ENCODE assay signal across 21 cellular contexts in the genomic region with DNA sequence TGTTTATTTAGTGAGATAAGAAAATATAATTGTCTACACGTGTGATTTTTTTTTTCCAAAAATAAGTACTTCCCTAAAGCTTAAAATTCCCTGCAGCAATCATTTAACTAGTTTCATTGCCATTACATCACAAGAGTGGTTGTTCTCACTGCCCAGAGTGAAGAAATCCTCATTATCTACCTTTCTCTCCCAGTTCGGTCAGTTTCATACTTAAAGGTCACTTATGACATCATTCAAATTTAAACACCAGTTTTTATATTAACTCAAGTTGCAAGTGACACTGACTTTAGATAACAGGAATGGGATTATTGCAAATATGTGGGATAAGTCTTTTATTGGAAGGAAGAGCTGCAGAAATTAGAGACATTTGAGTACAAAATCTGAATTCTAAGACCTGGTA.
DNase-seq lines count a peak whose midpoint lies in the region; ATAC-seq and TF ChIP-seq lines count a peak whose summit lies in the region.
"Had no signal": no experiment of that assay in that cellular context is flagged by ENCODE, and none has a peak within 500 bp of the region (broad histone marks: within the 10 kb centered on the region; RNA-seq: fewer than 3 reads in every experiment).

No MANE protein-coding gene starts in this region.

- H3K27me3 ChIP-seq in GM23338 (ENCODE audit: insufficient read depth) = no peaks in the 10 kb centered on the region
- H3K27me3 ChIP-seq in PC-3 (ENCODE audit: low read length) = no peaks in the 10 kb centered on the region
- H3K27me3 ChIP-seq in trophoblast cell (ENCODE audit: insufficient read depth, low read length) = no peaks in the 10 kb centered on the region
- H3K27me3 ChIP-seq: Peyer's patch, SJCRH30 had no signal

- H3K79me1 ChIP-seq in trophoblast cell (ENCODE audit: low read length) = no peaks in the 10 kb centered on the region

- H3K9me2 ChIP-seq in GM23338 (ENCODE audit: insufficient read depth) (no peaks in the 10 kb centered on the region), PC-3 (replicated peaks; ENCODE audit: low read length) (0 out of 2 replicates have a peak, but pooled peaks cover 4% of the 10 kb centered on the region)

- DNase-seq in GM23338 (ENCODE audit: low spot score) (no peak), PC-3 (no peak), fibroblast of villous mesenchyme (ENCODE audit: low read depth) (peak; percentile 14), trophoblast cell (peak in 1 of 2 donors; percentile 5), NCI-H187 (lab: John Stamatoyannopoulos, UW) (no peak), putamen (ENCODE audit: low spot score) (no peak), Right ventricle myocardium inferior (ENCODE audit: missing footprints) (no peak)
- DNase-seq: CD8-positive, alpha-beta memory T cell; EL; GF-D8; GM23248; Kasumi-1; NCI-H187 treated with DMSO at 0.1 percent for 48 hours; NCI-H2107; NCI-H510A treated with DMSO at 0.1 percent for 48 hours; NCI-H748 treated with DMSO at 0.1 percent for 48 hours; NK-92 treated with Interleukin-12 subunit alpha and Interleukin-12 subunit beta, amount 100 ng/mL, for 24 hours; Peyer's patch; SJCRH30 had no signal

- no peaks in the 10 kb centered on the region for H4K20me1 ChIP-seq in GM23338 (replicated peaks; ENCODE audit: insufficient read depth)
- no peaks in the 10 kb centered on the region for H4K20me1 ChIP-seq in PC-3 (ENCODE audit: low read length)

- H3K36me3 ChIP-seq in GM23338 (ENCODE audit: insufficient read depth) (no peaks in the 10 kb centered on the region), PC-3 (ENCODE audit: low read depth, low read length) (no peaks in the 10 kb centered on the region), trophoblast cell (ENCODE audit: control insufficient read depth in 1 of 2, insufficient read depth in 2 of 2, low read length in 2 of 2) (no peaks in the 10 kb centered on the region)
- H3K36me3 ChIP-seq: HAP-1, Peyer's patch, SJCRH30 had no signal

- no peak overlapping the region for H4K12ac ChIP-seq in trophoblast cell (ENCODE audit: low read depth, low read length)

- H3K27me3 Mint-ChIP-seq in GM23338 (ENCODE audit: insufficient read depth, low read depth, poor library complexity) = no peaks in the 10 kb centered on the region
- H3K27me3 Mint-ChIP-seq: CD8-positive, alpha-beta memory T cell had no signal

- H3K27ac ChIP-seq in GM23338 (ENCODE audit: low read depth) = no peak overlapping the region
- H3K27ac ChIP-seq in PC-3 (ENCODE audit: low read length) = peak overlapping the region; percentile 95
- peak overlapping the region; percentile 38 for H3K27ac ChIP-seq in trophoblast cell (ENCODE audit: low read depth, low read length)
- H3K27ac ChIP-seq: C4-2B, GM23248, Peyer's patch, SJCRH30 had no signal

- H3K79me2 ChIP-seq in GM23338 (replicated peaks; ENCODE audit: insufficient read depth) (no peaks in the 10 kb centered on the region), PC-3 (ENCODE audit: low read length) (no peaks in the 10 kb centered on the region), trophoblast cell (ENCODE audit: control insufficient read depth, insufficient read depth, low read length, poor library complexity) (no peaks in the 10 kb centered on the region)

- H3K23ac ChIP-seq in trophoblast cell (ENCODE audit: low read length) = no peak overlapping the region

- no peak overlapping the region for H3K4me2 ChIP-seq in GM23338
- H3K4me2 ChIP-seq in PC-3 (ENCODE audit: low read length) = no peak overlapping the region
- H3K4me2 ChIP-seq in trophoblast cell (ENCODE audit: low read length) = no peak overlapping the region

- WGBS in trophoblast cell (ENCODE audit: extremely low coverage, insufficient coverage, insufficient read length) = no CpG with 5 or more reads among the region's 2 CpGs

- peaks cover 10% of the 10 kb centered on the region for H3K4me1 Mint-ChIP-seq in GM23338
- H3K4me1 Mint-ChIP-seq: CD8-positive, alpha-beta memory T cell had no signal

- ATAC-seq in GM23338 = no peak
- ATAC-seq in PC-3 = no peak
- ATAC-seq in Right ventricle myocardium inferior = no peak

- H3F3A ChIP-seq in GM23338 (replicated peaks; ENCODE audit: low read depth) (no peaks in the 10 kb centered on the region), PC-3 (ENCODE audit: low read length, unreplicated experiment) (peaks cover 10% of the 10 kb centered on the region)

- H3K9me3 ChIP-seq in PC-3 (ENCODE audit: low read length) = no peaks in the 10 kb centered on the region
- no peaks in the 10 kb centered on the region for H3K9me3 ChIP-seq in trophoblast cell (ENCODE audit: insufficient read depth, low read depth, low read length)
- H3K9me3 ChIP-seq: HAP-1, Peyer's patch, SJCRH30 had no signal

- no peaks in the 10 kb centered on the region for H3K36me3 Mint-ChIP-seq in GM23338 (ENCODE audit: low read depth)
- H3K36me3 Mint-ChIP-seq: CD8-positive, alpha-beta memory T cell had no signal

- no peak overlapping the region for H3K4ac ChIP-seq in trophoblast cell (ENCODE audit: low read depth, low read length)

- H3K18ac ChIP-seq in trophoblast cell (ENCODE audit: low read length) = no peak overlapping the region

- POLR2A ChIA-PET in PC-3 (lab: Charles Lee; ENCODE audit: unreplicated experiment) = no interaction called here

- TF ChIP-seq CTCF in GM23338 (conservative IDR thresholded peaks at IDR 0.05; ENCODE audit: low read depth in 2 of 2) (no peak), PC-3 (conservative IDR thresholded peaks at IDR 0.05; ENCODE audit: low read depth, low read length) (no peak), fibroblast of villous mesenchyme (IDR thresholded peaks at IDR 0.05; ENCODE audit: insufficient read depth, low read depth, low read length) (no peak)

- H3K4me3 Mint-ChIP-seq in GM23338 = no peak overlapping the region
- H3K4me3 Mint-ChIP-seq: CD8-positive, alpha-beta memory T cell had no signal

- H2BK12ac ChIP-seq in trophoblast cell (ENCODE audit: low read length) = no peak overlapping the region

- H3K4me3 ChIP-seq in GM23338 (no peak overlapping the region), PC-3 (ENCODE audit: low read length) (no peak overlapping the region), fibroblast of villous mesenchyme (ENCODE audit: low read depth, low read length) (no peak overlapping the region), trophoblast cell (ENCODE audit: low read depth, low read length) (no peak overlapping the region)
- H3K4me3 ChIP-seq: GM23248, HAP-1, Peyer's patch, SJCRH30 had no signal

- peak overlapping the region; percentile 19 for H2AFZ ChIP-seq in GM23338
- no peak overlapping the region for H2AFZ ChIP-seq in PC-3 (ENCODE audit: low read length)
- H2AFZ ChIP-seq in trophoblast cell (ENCODE audit: insufficient read depth, low read length, poor library complexity) = no peak overlapping the region
- H2AFZ ChIP-seq: GM23248 had no signal

- intact Hi-C loops in PC-3 (cut with micrococcal nuclease) (loop anchor here (2.0 to 5.0 kb wide), 2 partner anchors 27 to 48 kb away; no protein-coding TSS in a partner anchor), Right ventricle myocardium inferior (cut with DNase I) (no loop called here)

- H3K4me1 ChIP-seq in GM23338 (ENCODE audit: insufficient read depth) (no peaks in the 10 kb centered on the region), PC-3 (ENCODE audit: insufficient read depth, low read length) (peaks cover 35% of the 10 kb centered on the region), trophoblast cell (ENCODE audit: control insufficient read depth in 1 of 2, insufficient read depth in 2 of 2, low read length in 2 of 2) (peaks cover 2% of the 10 kb centered on the region in 2 experiments)
- H3K4me1 ChIP-seq: HAP-1, Peyer's patch, SJCRH30 had no signal

- CTCF ChIA-PET in PC-3 (lab: Charles Lee) = no interaction called here

- H2BK5ac ChIP-seq in trophoblast cell (ENCODE audit: low read depth, low read length, poor library complexity) = no peak overlapping the region

- H2BK120ac ChIP-seq in trophoblast cell (ENCODE audit: insufficient read depth, low read length, poor library complexity) = no peak overlapping the region

- H3K27ac Mint-ChIP-seq in GM23338 = 0 out of 2 replicates have a peak overlapping the region, but pooled peaks have one; percentile 9
- H3K27ac Mint-ChIP-seq: CD8-positive, alpha-beta memory T cell had no signal

- no TSS peak for BruUV-seq in PC-3 (replicated peaks; lab: Mats Ljungman, UMichigan)

- no peaks in the 10 kb centered on the region for H3K9me3 Mint-ChIP-seq in GM23338

- H3K14ac ChIP-seq in trophoblast cell (ENCODE audit: low read length) = no peak overlapping the region

- H4K8ac ChIP-seq in trophoblast cell (ENCODE audit: low read depth, low read length) = no peak overlapping the region

- no peak overlapping the region for H2AK5ac ChIP-seq in trophoblast cell (ENCODE audit: low read length)

- peak overlapping the region; percentile 34; the same call in 1 of the 2 replicates for H3K9ac ChIP-seq in PC-3 (ENCODE audit: low read length)
- no peak overlapping the region for H3K9ac ChIP-seq in trophoblast cell (ENCODE audit: low read length)
- H3K9ac ChIP-seq: GM23248 had no signal

- H4K91ac ChIP-seq in trophoblast cell (ENCODE audit: low read depth, low read length) = no peak overlapping the region

TF ChIP-seq in GM23338, 12 proteins besides CTCF, POLR2A, EP300 and RAD21:
- no peak for TF ChIP-seq CREB1 (CRISPR knock-in tag; IDR thresholded peaks at IDR 0.05; ENCODE audit: low read depth)
- no peak for TF ChIP-seq ZNF331 (CRISPR knock-in tag; IDR thresholded peaks at IDR 0.05; ENCODE audit: low read depth)
- TF ChIP-seq EZH2 (IDR thresholded peaks at IDR 0.05; ENCODE audit: low read depth, unreplicated experiment) = no peak
- TF ChIP-seq POLR2AphosphoS5 (IDR thresholded peaks at IDR 0.05; ENCODE audit: low read depth) = no peak
- no peak for TF ChIP-seq STAT1 (IDR thresholded peaks at IDR 0.05; ENCODE audit: unreplicated experiment)
- TF ChIP-seq, protein P1, sequence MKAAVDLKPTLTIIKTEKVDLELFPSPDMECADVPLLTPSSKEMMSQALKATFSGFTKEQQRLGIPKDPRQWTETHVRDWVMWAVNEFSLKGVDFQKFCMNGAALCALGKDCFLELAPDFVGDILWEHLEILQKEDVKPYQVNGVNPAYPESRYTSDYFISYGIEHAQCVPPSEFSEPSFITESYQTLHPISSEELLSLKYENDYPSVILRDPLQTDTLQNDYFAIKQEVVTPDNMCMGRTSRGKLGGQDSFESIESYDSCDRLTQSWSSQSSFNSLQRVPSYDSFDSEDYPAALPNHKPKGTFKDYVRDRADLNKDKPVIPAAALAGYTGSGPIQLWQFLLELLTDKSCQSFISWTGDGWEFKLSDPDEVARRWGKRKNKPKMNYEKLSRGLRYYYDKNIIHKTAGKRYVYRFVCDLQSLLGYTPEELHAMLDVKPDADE (IDR thresholded peaks at IDR 0.05) = no peak
- TF ChIP-seq ZNF114 (CRISPR knock-in tag; IDR thresholded peaks at IDR 0.05) = no peak
